9 cellular contexts compared by ENCODE assay signal in genomic region chr17:57044976-57045867, GRCh38. TPM values are rescaled to one million over a fixed set of nuclear protein-coding genes. Genes with fewer than 3 reads are reported as not detected.
DNase-seq lines count a peak whose midpoint lies in the region; ATAC-seq, FAIRE-seq and TF ChIP-seq lines count a peak whose summit lies in the region.
"Had no signal": no experiment of that assay in that cellular context is flagged by ENCODE, and none has a peak within 500 bp of the region (broad histone marks: within the 10 kb centered on the region; RNA-seq: fewer than 3 reads in every experiment).

No MANE protein-coding gene starts in this region.

- no peaks in the 10 kb centered on the region for H3K4me1 ChIP-seq in IMR-90 (ENCODE audit: control insufficient read depth, insufficient read depth, low read length)
- no peaks in the 10 kb centered on the region for H3K4me1 ChIP-seq in parathyroid adenoma
- H3K4me1 ChIP-seq in smooth muscle cell (ENCODE audit: low read depth), result no peaks in the 10 kb centered on the region

- no peaks in the 10 kb centered on the region for H3K79me2 ChIP-seq in parathyroid adenoma
- no peaks in the 10 kb centered on the region for H3K79me2 ChIP-seq in smooth muscle cell (ENCODE audit: low read depth)

- ATAC-seq in IMR-90 (ENCODE audit: low read depth), result peak; percentile 41

- POLR2A ChIA-PET in IMR-90 (lab: Charles Lee; ENCODE audit: unreplicated experiment), result no interaction called here

- no peak overlapping the region for H3K18ac ChIP-seq in IMR-90 (ENCODE audit: low read depth, low read length)

- H3K4me2 ChIP-seq in IMR-90 (ENCODE audit: low read depth, low read length), result peak overlapping the region; percentile 72
- H3K4me2 ChIP-seq in parathyroid adenoma (ENCODE audit: low read length), result peak overlapping the region; percentile 72
- H3K4me2 ChIP-seq in smooth muscle cell, result no peak overlapping the region

- no peak overlapping the region for H3K9ac ChIP-seq in IMR-90 (ENCODE audit: low read depth, low read length)
- no peak overlapping the region for H3K9ac ChIP-seq in parathyroid adenoma
- no peak overlapping the region for H3K9ac ChIP-seq in smooth muscle cell (ENCODE audit: low read depth)

- H2AFZ ChIP-seq in IMR-90 (replicated peaks; ENCODE audit: low read length, poor library complexity) (peak overlapping the region; percentile 74), parathyroid adenoma (peak overlapping the region; percentile 91), smooth muscle cell (ENCODE audit: low read depth) (no peak overlapping the region)

- H4K20me1 ChIP-seq in IMR-90 (ENCODE audit: insufficient read depth, low read length) (no peaks in the 10 kb centered on the region), smooth muscle cell (ENCODE audit: low read depth) (no peaks in the 10 kb centered on the region)

- H3K27me3 ChIP-seq in IMR-90 (ENCODE audit: control insufficient read depth, insufficient read depth, low read length) (peaks cover 41% of the 10 kb centered on the region), parathyroid adenoma (ENCODE audit: control insufficient read depth, insufficient read depth, low read length) (no peaks in the 10 kb centered on the region), smooth muscle cell (ENCODE audit: low read depth) (no peaks in the 10 kb centered on the region), WERI-Rb-1 (ENCODE audit: insufficient read depth, low read depth, severe bottlenecking) (no peaks in the 10 kb centered on the region)

- no peak overlapping the region for H2BK20ac ChIP-seq in IMR-90 (ENCODE audit: low read depth, low read length)

- CTCF ChIA-PET in IMR-90 (lab: Yijun Ruan, JAX), result no interaction called here

- no peak overlapping the region for H4K8ac ChIP-seq in IMR-90 (ENCODE audit: low read depth in 2 of 2, low read length in 2 of 2)

- H4K5ac ChIP-seq in IMR-90 (ENCODE audit: low read depth, low read length), result no peak overlapping the region

- H3K36me3 ChIP-seq in IMR-90 (ENCODE audit: control insufficient read depth, insufficient read depth, low read length) (no peaks in the 10 kb centered on the region), parathyroid adenoma (ENCODE audit: control insufficient read depth, insufficient read depth, low read length) (no peaks in the 10 kb centered on the region), smooth muscle cell (ENCODE audit: low read depth) (no peaks in the 10 kb centered on the region), WERI-Rb-1 (no peaks in the 10 kb centered on the region)

- H3K79me1 ChIP-seq in IMR-90 (ENCODE audit: low read depth in 1 of 2, low read length in 2 of 2), result no peaks in the 10 kb centered on the region

- H2BK120ac ChIP-seq in IMR-90 (ENCODE audit: low read depth, low read length), result no peak overlapping the region

- peak; percentile 11 for DNase-seq in CD1c-positive myeloid dendritic cell (ENCODE audit: extremely low spot score)
- DNase-seq in IMR-90, result no peak
- DNase-seq in epithelial cell of proximal tubule (ENCODE audit: low read depth), result no peak
- no peak for DNase-seq in smooth muscle cell (lab: John Stamatoyannopoulos, UW; ENCODE audit: unreplicated experiment)
- no peak for DNase-seq in WERI-Rb-1
- DNase-seq in NCI-H446 (lab: John Stamatoyannopoulos, UW), result no peak
- no peak for DNase-seq in GM12892 (ENCODE audit: insufficient read length)
- DNase-seq: GF-D8 had no signal

- dilution Hi-C loops in IMR-90 (cut with HindIII; ENCODE audit: low sequenced_read_pairs, unreplicated experiment), result no loop called here

- H3K4ac ChIP-seq in IMR-90 (ENCODE audit: low read depth, low read length), result no peak overlapping the region

- no peak overlapping the region for H3K14ac ChIP-seq in IMR-90 (replicated peaks; ENCODE audit: low read depth, low read length)

- H4K91ac ChIP-seq in IMR-90 (ENCODE audit: insufficient read depth, low read depth, low read length), result no peak overlapping the region

- no peaks in the 10 kb centered on the region for H3F3A ChIP-seq in smooth muscle cell (ENCODE audit: low read depth)

- no peak overlapping the region for H2AK5ac ChIP-seq in IMR-90 (ENCODE audit: low read depth, low read length)

- H3K23ac ChIP-seq in IMR-90 (ENCODE audit: low read depth, low read length), result no peak overlapping the region

- H3K9me1 ChIP-seq in IMR-90 (ENCODE audit: insufficient read depth, low read length), result no peaks in the 10 kb centered on the region

- intact Hi-C loops in IMR-90 (cut with micrococcal nuclease), result no loop called here

- H3K9me3 ChIP-seq in IMR-90 (ENCODE audit: control insufficient read depth, insufficient read depth, low read length) (no peaks in the 10 kb centered on the region), parathyroid adenoma (ENCODE audit: control insufficient read depth, low read length) (no peaks in the 10 kb centered on the region), smooth muscle cell (replicated peaks; ENCODE audit: low read depth) (no peaks in the 10 kb centered on the region), WERI-Rb-1 (ENCODE audit: severe bottlenecking) (no peaks in the 10 kb centered on the region)

- no peak for TF ChIP-seq POLR2A in IMR-90 (IDR thresholded peaks at IDR 0.05; ENCODE audit: low read depth, low read length)
- no peak for TF ChIP-seq POLR2A in GM12892 (IDR thresholded peaks at IDR 0.05; ENCODE audit: low read depth, low read length)

- no peak for TF ChIP-seq RAD21 in IMR-90 (IDR thresholded peaks at IDR 0.05; ENCODE audit: low read length)

- peak overlapping the region; percentile 12; the same call in 1 of the 2 replicates for H3K4me3 ChIP-seq in IMR-90 (ENCODE audit: insufficient read depth, low read depth, low read length)
- H3K4me3 ChIP-seq in epithelial cell of proximal tubule (ENCODE audit: low read depth, low read length), result peak overlapping the region; percentile 42
- peak overlapping the region; percentile 22 for H3K4me3 ChIP-seq in parathyroid adenoma (ENCODE audit: low read depth, low read length)
- no peak overlapping the region for H3K4me3 ChIP-seq in smooth muscle cell
- no peak overlapping the region for H3K4me3 ChIP-seq in WERI-Rb-1 (ENCODE audit: low read depth, low read length)

- H2BK15ac ChIP-seq in IMR-90 (ENCODE audit: low read depth, low read length), result no peak overlapping the region

- TF ChIP-seq CTCF in IMR-90 (conservative IDR thresholded peaks at IDR 0.05; ENCODE audit: low read depth, low read length) (no peak), epithelial cell of proximal tubule (conservative IDR thresholded peaks at IDR 0.05; ENCODE audit: low read depth, low read length) (no peak), parathyroid adenoma (IDR thresholded peaks at IDR 0.05) (no peak), smooth muscle cell (IDR thresholded peaks at IDR 0.05; ENCODE audit: borderline replicate concordance, insufficient read depth, poor library complexity, severe bottlenecking) (no peak), WERI-Rb-1 (IDR thresholded peaks at IDR 0.05; ENCODE audit: low read depth, low read length) (no peak)

- FAIRE-seq in GM12892 (lab: Jason Lieb, UNC), result no peak

- H3K56ac ChIP-seq in IMR-90 (ENCODE audit: extremely low read depth, insufficient read depth, low read length), result no peak overlapping the region

- no peak overlapping the region for H2BK5ac ChIP-seq in IMR-90 (ENCODE audit: low read depth, low read length, poor library complexity, severe bottlenecking)

- 10% methylated on average over 14 of the region's 49 CpGs; no CpG with 5 or more reads in 1 of the 2 experiments for WGBS in IMR-90 (ENCODE audit: extremely low coverage in 2 of 2, insufficient read length in 1 of 2), 2 experiments
- WGBS in smooth muscle cell (ENCODE audit: low lambda C conversion rate), result 98% methylated on average over 45 of the region's 49 CpGs

- in situ Hi-C loops in IMR-90 (cut with MboI; ENCODE audit: low sequenced_read_pairs), result no loop called here

- H2AK9ac ChIP-seq in IMR-90 (replicated peaks; ENCODE audit: low read depth, low read length, poor library complexity), result no peak overlapping the region

- BruUV-seq in IMR-90 (replicated peaks; lab: Mats Ljungman, UMichigan), result no TSS peak

- H3K27ac ChIP-seq in IMR-90 (ENCODE audit: insufficient read depth, low read length) (no peak overlapping the region), parathyroid adenoma (no peak overlapping the region), smooth muscle cell (ENCODE audit: low read depth) (no peak overlapping the region), WERI-Rb-1 (no peak overlapping the region)

TF ChIP-seq in IMR-90, 13 proteins besides CTCF, POLR2A, EP300 and RAD21 (continues in another document):
- no peak for TF ChIP-seq BHLHE40 (IDR thresholded peaks at IDR 0.05; ENCODE audit: low read depth, low read length)
- TF ChIP-seq RFX5 (IDR thresholded peaks at IDR 0.05; ENCODE audit: low read depth, low read length), result no peak
- no peak for TF ChIP-seq MXI1 (IDR thresholded peaks at IDR 0.05; ENCODE audit: borderline replicate concordance, low read depth, low read length)
- no peak for TF ChIP-seq RCOR1 (IDR thresholded peaks at IDR 0.05; ENCODE audit: insufficient replicate concordance, low read length)
- no peak for TF ChIP-seq SMC3 (IDR thresholded peaks at IDR 0.05; ENCODE audit: low read depth, low read length)
- TF ChIP-seq ELK1 (IDR thresholded peaks at IDR 0.05; ENCODE audit: borderline replicate concordance, low read depth, low read length), result no peak
- no peak for TF ChIP-seq CHD1 (IDR thresholded peaks at IDR 0.05; ENCODE audit: low read depth, low read length)
- TF ChIP-seq CEBPB (IDR thresholded peaks at IDR 0.05; ENCODE audit: low read depth, low read length), result no peak
- TF ChIP-seq MAFK (IDR thresholded peaks at IDR 0.05; ENCODE audit: low read depth, low read length), result no peak
- no peak for TF ChIP-seq NFE2L2 (IDR thresholded peaks at IDR 0.05; ENCODE audit: low read depth, low read length)

RNA-seq across cellular contexts. Expression of gene AKAP1, which starts 39.8 kb away (rescaled TPM):
- total RNA-seq in IMR-90 (2012; rRNA removed) (10.2 and 11.7 TPM in 2 replicates), epithelial cell of proximal tubule (29.8 and 44.2 TPM in 2 replicates), smooth muscle cell (3.6 and 6.2 TPM in 2 replicates)
- polyA plus RNA-seq in IMR-90 (2012; rRNA removed) (16.4 and 17.4 TPM in 2 replicates), smooth muscle cell (5.8 and 8.4 TPM in 2 replicates)
- polyA plus RNA-seq in IMR-90 (2012; cell fraction: cytosol; rRNA removed), result 15.2 and 24.2 TPM in 2 replicates
- polyA plus RNA-seq in IMR-90 (2012; cell fraction: nucleus; rRNA removed; ENCODE audit: low replicate concordance), result 36.7 and 40.2 TPM in 2 replicates
- 13.4 TPM for polyA plus RNA-seq in GM12892 (2012; ENCODE audit: missing spikeins)

Comparison
In these comparisons a context has a peak if more than half of its experiments do, and no peak if none do; other contexts are left out.
1. H3K4me3 ChIP-seq: peak in IMR-90 (single experiment), epithelial cell of proximal tubule (single experiment) and parathyroid adenoma (single experiment); none in smooth muscle cell (single experiment) and WERI-Rb-1 (single experiment).